13 cellular contexts compared by ENCODE assay signal in the genomic region with DNA sequence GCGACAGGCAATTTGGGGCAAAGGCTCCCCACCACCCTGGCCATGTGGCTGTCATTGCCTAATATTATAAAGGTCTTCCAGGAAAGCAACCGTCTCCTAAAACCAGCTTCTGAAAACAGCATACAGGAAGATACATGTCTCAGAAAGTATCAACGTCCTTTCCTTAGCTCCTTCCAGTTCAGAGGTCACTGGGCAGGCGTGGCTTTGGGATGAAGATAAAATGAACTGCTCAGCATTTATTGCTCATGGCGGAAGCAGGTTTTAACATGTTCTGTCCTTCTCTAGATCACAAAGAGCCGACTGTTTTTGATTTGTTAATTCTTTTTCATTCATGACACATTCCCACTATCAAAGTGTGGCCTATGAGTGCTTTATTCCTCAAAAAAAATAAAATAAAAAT. TPM values are rescaled to one million over a fixed set of nuclear protein-coding genes. Genes with fewer than 3 reads are reported as not detected.
DNase-seq lines count a peak whose midpoint lies in the region; ATAC-seq and TF ChIP-seq lines count a peak whose summit lies in the region.
"Had no signal": no experiment of that assay in that cellular context is flagged by ENCODE, and none has a peak within 500 bp of the region (broad histone marks: within the 10 kb centered on the region; RNA-seq: fewer than 3 reads in every experiment).

No MANE protein-coding gene starts in this region.

- H3K9me3 ChIP-seq in WERI-Rb-1 (ENCODE audit: severe bottlenecking) (no peaks in the 10 kb centered on the region), osteoblast (ENCODE audit: low read depth, low read length) (no peaks in the 10 kb centered on the region)

- H3K4me1 Mint-ChIP-seq in GM23338 (peaks cover 21% of the 10 kb centered on the region), glutamatergic neuron (ENCODE audit: low read depth, unreplicated experiment) (peaks cover 48% of the 10 kb centered on the region)
- peaks cover 50% of the 10 kb centered on the region for H3K4me1 Mint-ChIP-seq in activated naive CD8-positive, alpha-beta T cell treated with anti-CD3 and anti-CD28 coated beads, Interleukin-2, amount 50 U/mL, for 24 hours
- peaks cover 38% of the 10 kb centered on the region for H3K4me1 Mint-ChIP-seq in activated CD8-positive, alpha-beta memory T cell treated with anti-CD3 and anti-CD28 coated beads, Interleukin-2, amount 10 ng/mL, durations not matched to agents 7 days and 5 days
- peaks cover 44% of the 10 kb centered on the region for H3K4me1 Mint-ChIP-seq in activated naive CD4-positive, alpha-beta T cell treated with anti-CD3 and anti-CD28 coated beads for 36 hours (ENCODE audit: low read depth)

- DNase-seq in GM23338 (ENCODE audit: low spot score) (no peak), WERI-Rb-1 (no peak), glutamatergic neuron (peak; percentile 30), osteoblast (ENCODE audit: insufficient read length, low spot score, missing footprints) (peak; percentile 14), NAMALWA (ENCODE audit: low spot score) (no peak)
- no peak for DNase-seq in activated naive CD8-positive, alpha-beta T cell treated with anti-CD3 and anti-CD28 coated beads, Interleukin-2, amount 50 U/mL, for 24 hours
- no peak for DNase-seq in activated CD8-positive, alpha-beta memory T cell treated with anti-CD3 and anti-CD28 coated beads, Interleukin-2, amount 10 ng/mL, durations not matched to agents 7 days and 5 days
- no peak for DNase-seq in activated naive CD4-positive, alpha-beta T cell treated with anti-CD3 and anti-CD28 coated beads for 36 hours
- DNase-seq: activated CD4-positive, alpha-beta T cell treated with anti-CD3 and anti-CD28 coated beads, Interleukin-2, amount 50 U/mL, for 1 hour; CD4-positive, alpha-beta T cell; stimulated activated CD4-positive, alpha-beta T cell treated with anti-CD3 and anti-CD28 coated beads, Interleukin-2, amount 100 ng/mL, for 48 hours had no signal

- TF ChIP-seq CTCF in GM23338 (conservative IDR thresholded peaks at IDR 0.05; ENCODE audit: low read depth in 2 of 2) (no peak), WERI-Rb-1 (IDR thresholded peaks at IDR 0.05; ENCODE audit: low read depth, low read length) (no peak), glutamatergic neuron (IDR thresholded peaks at IDR 0.05; ENCODE audit: partially characterized antibody, unreplicated experiment) (no peak), osteoblast (IDR thresholded peaks at IDR 0.05; ENCODE audit: extremely low read depth, low read depth, low read length) (no peak)

- H3K4me3 Mint-ChIP-seq in GM23338 (no peak overlapping the region), glutamatergic neuron (ENCODE audit: unreplicated experiment) (peak overlapping the region; percentile 79)
- H3K4me3 Mint-ChIP-seq in activated naive CD8-positive, alpha-beta T cell treated with anti-CD3 and anti-CD28 coated beads, Interleukin-2, amount 50 U/mL, for 24 hours: no peak overlapping the region
- H3K4me3 Mint-ChIP-seq in activated CD8-positive, alpha-beta memory T cell treated with anti-CD3 and anti-CD28 coated beads, Interleukin-2, amount 10 ng/mL, durations not matched to agents 7 days and 5 days: no peak overlapping the region
- H3K4me3 Mint-ChIP-seq in activated naive CD4-positive, alpha-beta T cell treated with anti-CD3 and anti-CD28 coated beads for 36 hours: no peak overlapping the region
- H3K4me3 Mint-ChIP-seq: CD4-positive, alpha-beta T cell; central memory CD8-positive, alpha-beta T cell had no signal

- H3K36me3 Mint-ChIP-seq in GM23338 (ENCODE audit: low read depth) (peaks cover 6% of the 10 kb centered on the region), glutamatergic neuron (ENCODE audit: unreplicated experiment) (no peaks in the 10 kb centered on the region)
- peaks cover 8% of the 10 kb centered on the region for H3K36me3 Mint-ChIP-seq in activated naive CD8-positive, alpha-beta T cell treated with anti-CD3 and anti-CD28 coated beads, Interleukin-2, amount 50 U/mL, for 24 hours (ENCODE audit: low read depth)
- peaks cover 9% of the 10 kb centered on the region for H3K36me3 Mint-ChIP-seq in activated CD8-positive, alpha-beta memory T cell treated with anti-CD3 and anti-CD28 coated beads, Interleukin-2, amount 10 ng/mL, durations not matched to agents 7 days and 5 days
- peaks cover 5% of the 10 kb centered on the region for H3K36me3 Mint-ChIP-seq in activated naive CD4-positive, alpha-beta T cell treated with anti-CD3 and anti-CD28 coated beads for 36 hours (ENCODE audit: low read depth)

- H3K4me3 ChIP-seq in GM23338 (no peak overlapping the region), WERI-Rb-1 (ENCODE audit: low read depth, low read length) (no peak overlapping the region), osteoblast (ENCODE audit: insufficient read depth, low read length) (no peak overlapping the region)

- H3F3A ChIP-seq in GM23338 (replicated peaks; ENCODE audit: low read depth): no peaks in the 10 kb centered on the region

- H3K9me3 Mint-ChIP-seq in GM23338: no peaks in the 10 kb centered on the region
- H3K9me3 Mint-ChIP-seq in glutamatergic neuron (ENCODE audit: unreplicated experiment): peaks cover 8% of the 10 kb centered on the region
- H3K9me3 Mint-ChIP-seq in activated naive CD8-positive, alpha-beta T cell treated with anti-CD3 and anti-CD28 coated beads, Interleukin-2, amount 50 U/mL, for 24 hours: no peaks in the 10 kb centered on the region
- no peaks in the 10 kb centered on the region for H3K9me3 Mint-ChIP-seq in activated CD8-positive, alpha-beta memory T cell treated with anti-CD3 and anti-CD28 coated beads, Interleukin-2, amount 10 ng/mL, durations not matched to agents 7 days and 5 days (ENCODE audit: low read depth)
- no peaks in the 10 kb centered on the region for H3K9me3 Mint-ChIP-seq in activated naive CD4-positive, alpha-beta T cell treated with anti-CD3 and anti-CD28 coated beads for 36 hours
- H3K9me3 Mint-ChIP-seq: CD4-positive, alpha-beta T cell; central memory CD8-positive, alpha-beta T cell had no signal

- H4K20me1 ChIP-seq in GM23338 (replicated peaks; ENCODE audit: insufficient read depth) (peaks cover 67% of the 10 kb centered on the region), osteoblast (ENCODE audit: insufficient read depth, low read length) (peaks cover 77% of the 10 kb centered on the region)

- H3K79me2 ChIP-seq in GM23338 (replicated peaks; ENCODE audit: insufficient read depth) (peaks cover 92% of the 10 kb centered on the region), osteoblast (ENCODE audit: insufficient read depth, low read length) (peaks cover 89% of the 10 kb centered on the region)

- H3K27me3 Mint-ChIP-seq in GM23338 (ENCODE audit: insufficient read depth, low read depth, poor library complexity) (peaks cover 3% of the 10 kb centered on the region), glutamatergic neuron (ENCODE audit: unreplicated experiment) (peaks cover 6% of the 10 kb centered on the region)
- no peaks in the 10 kb centered on the region for H3K27me3 Mint-ChIP-seq in activated naive CD8-positive, alpha-beta T cell treated with anti-CD3 and anti-CD28 coated beads, Interleukin-2, amount 50 U/mL, for 24 hours
- H3K27me3 Mint-ChIP-seq in activated CD8-positive, alpha-beta memory T cell treated with anti-CD3 and anti-CD28 coated beads, Interleukin-2, amount 10 ng/mL, durations not matched to agents 7 days and 5 days: no peaks in the 10 kb centered on the region
- H3K27me3 Mint-ChIP-seq in activated naive CD4-positive, alpha-beta T cell treated with anti-CD3 and anti-CD28 coated beads for 36 hours (ENCODE audit: low read depth): no peaks in the 10 kb centered on the region
- H3K27me3 Mint-ChIP-seq: CD4-positive, alpha-beta T cell; central memory CD8-positive, alpha-beta T cell had no signal

- H3K4me2 ChIP-seq in GM23338 (0 out of 2 replicates have a peak overlapping the region, but pooled peaks have one; percentile 1), osteoblast (ENCODE audit: insufficient read depth, low read length) (peak overlapping the region; percentile 59)

- CTCF ChIA-PET in activated CD8-positive, alpha-beta memory T cell treated with anti-CD3 and anti-CD28 coated beads, Interleukin-2, amount 10 ng/mL, durations not matched to agents 7 days and 5 days (lab: Charles Lee): interaction anchor here (0.9 to 3.9 kb wide), 6 partner anchors 9 to 129 kb away, joined by 3 to 20 read pairs (median 4); a partner anchor contains a TSS
- CTCF ChIA-PET in activated naive CD4-positive, alpha-beta T cell treated with anti-CD3 and anti-CD28 coated beads for 36 hours (lab: Charles Lee): interaction anchor here (0.6 to 2.9 kb wide), 11 partner anchors 8 to 223 kb away, joined by 3 to 10 read pairs (median 4); a partner anchor contains a TSS

- H3K27me3 ChIP-seq in GM23338 (ENCODE audit: insufficient read depth) (no peaks in the 10 kb centered on the region), WERI-Rb-1 (ENCODE audit: insufficient read depth, low read depth, severe bottlenecking) (no peaks in the 10 kb centered on the region), osteoblast (ENCODE audit: insufficient read depth, low read length) (no peaks in the 10 kb centered on the region)

- H3K27ac Mint-ChIP-seq in GM23338 (no peak overlapping the region), glutamatergic neuron (ENCODE audit: unreplicated experiment) (peak overlapping the region; percentile 98)
- no peak overlapping the region for H3K27ac Mint-ChIP-seq in activated naive CD8-positive, alpha-beta T cell treated with anti-CD3 and anti-CD28 coated beads, Interleukin-2, amount 50 U/mL, for 24 hours
- H3K27ac Mint-ChIP-seq in activated CD8-positive, alpha-beta memory T cell treated with anti-CD3 and anti-CD28 coated beads, Interleukin-2, amount 10 ng/mL, durations not matched to agents 7 days and 5 days: no peak overlapping the region
- H3K27ac Mint-ChIP-seq in activated naive CD4-positive, alpha-beta T cell treated with anti-CD3 and anti-CD28 coated beads for 36 hours: no peak overlapping the region
- H3K27ac Mint-ChIP-seq: CD4-positive, alpha-beta T cell had no signal

- no peak for ATAC-seq in GM23338
- no peak for ATAC-seq in activated naive CD8-positive, alpha-beta T cell treated with anti-CD3 and anti-CD28 coated beads, Interleukin-2, amount 50 U/mL, for 24 hours
- ATAC-seq in activated CD8-positive, alpha-beta memory T cell treated with anti-CD3 and anti-CD28 coated beads, Interleukin-2, amount 10 ng/mL, durations not matched to agents 7 days and 5 days: no peak

- H3K27ac ChIP-seq in GM23338 (ENCODE audit: low read depth) (no peak overlapping the region), WERI-Rb-1 (peak overlapping the region; percentile 66), osteoblast (ENCODE audit: low read depth, low read length) (peak overlapping the region; percentile 21)
- H3K27ac ChIP-seq: parathyroid adenoma had no signal

- H3K36me3 ChIP-seq in GM23338 (ENCODE audit: insufficient read depth): peaks cover 5% of the 10 kb centered on the region
- H3K36me3 ChIP-seq in WERI-Rb-1: peaks cover 10% of the 10 kb centered on the region
- H3K36me3 ChIP-seq in osteoblast (ENCODE audit: insufficient read depth, low read length): peaks cover 7% of the 10 kb centered on the region

- no peaks in the 10 kb centered on the region for H3K9me2 ChIP-seq in GM23338 (ENCODE audit: insufficient read depth)

- H2AFZ ChIP-seq in GM23338 (no peak overlapping the region), osteoblast (ENCODE audit: low read length) (no peak overlapping the region)
- H2AFZ ChIP-seq: parathyroid adenoma had no signal

- H3K4me1 ChIP-seq in GM23338 (ENCODE audit: insufficient read depth) (peaks cover 8% of the 10 kb centered on the region), osteoblast (ENCODE audit: insufficient read depth, low read length) (peaks cover 38% of the 10 kb centered on the region)

- intact Hi-C loops in activated naive CD4-positive, alpha-beta T cell treated with anti-CD3 and anti-CD28 coated beads for 36 hours (cut with micrococcal nuclease): loop anchor here (10.0 kb wide), 1 partner anchor 586 kb away; a partner anchor contains a TSS

RNA-seq across cellular contexts. Expression of a gene that starts 8.0 kb away (rescaled TPM):
- 81.7 and 82.7 TPM in 2 replicates for total RNA-seq in GM23338 (2014; rRNA removed; shearing (Covaris generic))
- 55.9 and 61.1 TPM in 2 replicates for polyA plus RNA-seq in GM23338 (2016; fragmentation: Nextera tagmentation; extraction: Ambion mirVana)
- 48.6 TPM for total RNA-seq in glutamatergic neuron (ENCODE audit: unreplicated experiment)
- 22.4 and 26.1 TPM in 2 replicates for total RNA-seq in osteoblast
- total RNA-seq in activated CD8-positive, alpha-beta memory T cell treated with anti-CD3 and anti-CD28 coated beads, Interleukin-2, amount 10 ng/mL, durations not matched to agents 7 days and 5 days: 10 to 100 TPM; 35.1 to 40.2 TPM
- total RNA-seq in activated naive CD4-positive, alpha-beta T cell treated with anti-CD3 and anti-CD28 coated beads for 36 hours: 10 to 100 TPM; 31.2 to 31.4 TPM

Comparison
In these comparisons a context has a peak if more than half of its experiments do, and no peak if none do; other contexts are left out.
1. DNase-seq: peak in glutamatergic neuron (single experiment) and osteoblast (single experiment); none in GM23338 (single experiment), WERI-Rb-1 (single experiment), activated naive CD8-positive, alpha-beta T cell treated with anti-CD3 and anti-CD28 coated beads, Interleukin-2, amount 50 U/mL, for 24 hours (single experiment), NAMALWA (single experiment), activated CD8-positive, alpha-beta memory T cell treated with anti-CD3 and anti-CD28 coated beads, Interleukin-2, amount 10 ng/mL, durations not matched to agents 7 days and 5 days (single experiment) and activated naive CD4-positive, alpha-beta T cell treated with anti-CD3 and anti-CD28 coated beads for 36 hours (single experiment).